ENCODE assay signal across 20 cellular contexts in the genomic region with DNA sequence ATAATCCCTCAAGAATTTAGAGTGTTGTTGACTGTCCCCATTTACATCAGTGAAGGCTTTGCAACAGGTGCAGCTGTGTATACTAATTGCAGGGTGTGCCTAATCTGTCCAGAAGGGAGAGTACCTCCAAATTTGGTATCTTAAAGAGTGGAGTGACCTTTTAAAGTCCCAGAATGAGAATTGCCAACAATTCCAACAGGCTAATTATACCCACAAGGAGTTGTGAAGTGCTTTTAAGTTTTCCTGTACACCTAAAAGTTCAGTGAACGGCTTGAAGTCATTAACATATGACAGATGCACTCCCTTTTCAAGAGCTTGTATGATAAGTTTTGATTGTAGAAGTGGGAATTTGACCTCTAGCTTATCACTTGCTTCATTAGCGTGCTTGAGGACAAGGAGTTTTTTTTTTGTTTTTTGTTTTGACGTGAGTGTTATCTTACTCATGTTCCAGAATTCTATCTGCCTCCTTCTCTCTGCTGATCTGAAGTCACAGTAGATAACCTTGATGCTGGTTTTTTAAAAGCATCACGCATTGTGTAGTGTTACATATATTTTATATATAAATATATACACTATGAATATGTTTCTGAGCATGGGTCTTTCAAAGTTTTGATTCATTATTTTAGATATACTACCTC. TPM values are rescaled to one million over a fixed set of nuclear protein-coding genes. Genes with fewer than 3 reads are reported as not detected.
DNase-seq lines count a peak whose midpoint lies in the region; ATAC-seq and TF ChIP-seq lines count a peak whose summit lies in the region.
"Had no signal": no experiment of that assay in that cellular context is flagged by ENCODE, and none has a peak within 500 bp of the region (broad histone marks: within the 10 kb centered on the region; RNA-seq: fewer than 3 reads in every experiment).

No MANE protein-coding gene starts in this region.

- H3K36me3 ChIP-seq in SJCRH30 = no peaks in the 10 kb centered on the region
- no peaks in the 10 kb centered on the region for H3K36me3 ChIP-seq in psoas muscle (ENCODE audit: insufficient read depth in 1 of 2, low read depth in 1 of 2)
- no peaks in the 10 kb centered on the region for H3K36me3 ChIP-seq in body of pancreas (replicated peaks in 1 of 2; ENCODE audit: insufficient read depth in 1 of 2, low read depth in 2 of 2)

- TF ChIP-seq POLR2A in body of pancreas (IDR thresholded peaks at IDR 0.05) = no peak

- no peaks in the 10 kb centered on the region for H3K9me3 ChIP-seq in SJCRH30 (replicated peaks)
- no peaks in the 10 kb centered on the region for H3K9me3 ChIP-seq in psoas muscle
- H3K9me3 ChIP-seq in body of pancreas = no peaks in the 10 kb centered on the region
- H3K9me3 ChIP-seq: Caco-2 had no signal

- intact Hi-C loops in psoas muscle (cut with DNase I) (no loop called here), body of pancreas (cut with DNase I) (no loop called here)

- ATAC-seq in psoas muscle = peak; percentile 76 to 84 (median 82)
- no peak for ATAC-seq in body of pancreas
- ATAC-seq in HG03175 (IDR thresholded peaks at IDR 0.05; ENCODE audit: unreplicated experiment) = no peak

- no peak for TF ChIP-seq CTCF in psoas muscle (IDR thresholded peaks at IDR 0.05)
- TF ChIP-seq CTCF in body of pancreas (IDR thresholded peaks at IDR 0.05) = no peak

- no peaks in the 10 kb centered on the region for H3K27me3 ChIP-seq in SJCRH30
- H3K27me3 ChIP-seq in psoas muscle (ENCODE audit: insufficient read depth in 3 of 3, low read length in 2 of 3) = no peaks in the 10 kb centered on the region
- no peaks in the 10 kb centered on the region for H3K27me3 ChIP-seq in body of pancreas
- H3K27me3 ChIP-seq: hepatocyte had no signal

- no peak overlapping the region for H3K4me3 ChIP-seq in SJCRH30
- peak overlapping the region; percentile 26 for H3K4me3 ChIP-seq in psoas muscle
- no peak overlapping the region for H3K4me3 ChIP-seq in body of pancreas
- H3K4me3 ChIP-seq: hepatocyte had no signal

- no peak overlapping the region for H3K27ac ChIP-seq in SJCRH30
- H3K27ac ChIP-seq in psoas muscle = peak overlapping the region; percentile 87
- H3K27ac ChIP-seq in body of pancreas = no peak overlapping the region
- H3K27ac ChIP-seq: hepatocyte had no signal

- WGBS in psoas muscle, 3 donors = 38 to 56% (median 41%) methylated on average over 4 of the region's 4 CpGs
- WGBS in body of pancreas, 2 donors = 57 to 65% methylated on average over 4 of the region's 4 CpGs

- peaks cover 13% of the 10 kb centered on the region for H3K4me1 ChIP-seq in SJCRH30
- H3K4me1 ChIP-seq in psoas muscle = peaks cover 49% of the 10 kb centered on the region
- peaks cover 4% of the 10 kb centered on the region for H3K4me1 ChIP-seq in body of pancreas

- peak; percentile 0 for DNase-seq in NCI-H1092 treated with DMSO at 0.1 percent for 48 hours (lab: John Stamatoyannopoulos, UW)
- no peak for DNase-seq in NCI-H1092 (lab: John Stamatoyannopoulos, UW)
- peak; percentile 32 for DNase-seq in NCI-H146 treated with DMSO at 0.1 percent for 48 hours (lab: John Stamatoyannopoulos, UW; ENCODE audit: unreplicated experiment)
- peak; percentile 25 to 61 for DNase-seq in SJCRH30
- DNase-seq in psoas muscle = no peak
- DNase-seq in body of pancreas = no peak
- DNase-seq in stimulated activated naive CD4-positive, alpha-beta T cell treated with Interleukin-2 at 50 U/mL for 16 hours (lab: John Stamatoyannopoulos, UW) = no peak
- DNase-seq: 8988T; activated CD4-positive, alpha-beta T cell treated with anti-CD3 and anti-CD28 coated beads for 1 hour; activated naive CD4-positive, alpha-beta T cell treated with anti-CD3 and anti-CD28 coated beads for 36 hours; activated T-cell treated with anti-CD3 and anti-CD28 coated beads, Interleukin-2, amount 50 U/mL, for 48 hours; Caco-2; HFFc6; IMR-90; mammary epithelial cell; NCI-H2227 treated with DMSO at 0.1 percent for 48 hours; retina; stimulated activated CD8-positive, alpha-beta memory T cell treated with anti-CD3 and anti-CD28 coated beads, Interleukin-4, amount 100 ng/mL, for 48 hours had no signal

RNA-seq across cellular contexts. Expression of gene CDIN1, which starts 26.3 kb away (rescaled TPM):
- total RNA-seq in SJCRH30 (2014; rRNA removed; shearing (Covaris generic)) = 6.1 and 8.1 TPM in 2 replicates
- 10 to 100 TPM; 11.8 to 43.2 (median 22.7) TPM for total RNA-seq in psoas muscle
- 10 to 100 TPM in 1 of 3 donors, 1 to 10 TPM in 2; 7.5 to 12.9 (median 9.5) TPM for polyA plus RNA-seq in psoas muscle
- 10 to 100 TPM in 1 of 2 donors, 1 to 10 TPM in 1; 6.2 to 14.5 TPM for total RNA-seq in body of pancreas

Comparison
In these comparisons a context has a peak if more than half of its experiments do, and no peak if none do; other contexts are left out.
1. DNase-seq: peak in NCI-H1092 treated with DMSO at 0.1 percent for 48 hours (single experiment), NCI-H146 treated with DMSO at 0.1 percent for 48 hours (single experiment) and SJCRH30 (2 of 2); none in NCI-H1092 (single experiment), psoas muscle (0 of 2), body of pancreas (0 of 4) and stimulated activated naive CD4-positive, alpha-beta T cell treated with Interleukin-2 at 50 U/mL for 16 hours (single experiment).
2. ATAC-seq: peak in psoas muscle (4 of 4); none in body of pancreas (single experiment) and HG03175 (single experiment).